Comparison of ENCODE assay signal across 18 cellular contexts in the genomic region with DNA sequence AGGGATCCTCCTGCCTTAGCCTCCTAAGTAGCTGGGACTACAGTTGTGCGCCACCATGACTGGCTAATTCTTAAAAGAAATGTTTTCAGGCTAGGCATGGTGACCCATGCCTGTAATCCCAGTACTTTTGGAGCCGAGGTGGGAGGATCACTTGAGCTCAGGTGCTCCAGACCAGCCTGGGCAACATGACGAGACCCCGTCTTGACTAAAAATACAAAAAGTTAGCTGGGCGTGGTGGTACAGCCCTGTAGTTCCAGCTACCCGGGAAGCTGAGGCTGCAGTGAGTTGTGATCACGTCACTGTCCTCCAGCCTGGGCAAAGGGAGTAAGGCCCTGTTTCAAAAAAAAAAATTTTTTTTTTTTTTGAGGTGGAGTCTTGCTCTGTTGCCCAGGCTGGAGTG.
DNase-seq lines count a peak whose midpoint lies in the region; ATAC-seq and TF ChIP-seq lines count a peak whose summit lies in the region.
"Had no signal": no experiment of that assay in that cellular context is flagged by ENCODE, and none has a peak within 500 bp of the region (broad histone marks: within the 10 kb centered on the region; RNA-seq: fewer than 3 reads in every experiment).

No MANE protein-coding gene starts in this region.

- ATAC-seq in body of pancreas = no peak
- ATAC-seq in naive thymus-derived CD4-positive, alpha-beta T cell = no peak
- ATAC-seq: activated T-cell treated with anti-CD3 and anti-CD28 coated beads, Interleukin-2, amount 50 U/mL, for 72 hours had no signal

- 90 to 96% methylated on average over 7 of the region's 7 CpGs for WGBS in endodermal cell (ENCODE audit: insufficient coverage in 1 of 2, insufficient read length in 1 of 2), 2 experiments
- 76 to 79% methylated on average over 7 of the region's 7 CpGs for WGBS in tibial nerve, 2 donors
- WGBS in body of pancreas, 2 donors = 98 to 99% methylated on average over 7 of the region's 7 CpGs

- TF ChIP-seq EP300 in tibial nerve (IDR thresholded peaks at IDR 0.05) = no peak

- no peaks in the 10 kb centered on the region for H3K9me3 Mint-ChIP-seq in endodermal cell
- no peaks in the 10 kb centered on the region for H3K9me3 Mint-ChIP-seq in nephron
- no peaks in the 10 kb centered on the region for H3K9me3 Mint-ChIP-seq in naive thymus-derived CD4-positive, alpha-beta T cell
- H3K9me3 Mint-ChIP-seq: activated T-cell treated with anti-CD3 and anti-CD28 coated beads, Interleukin-2, amount 50 U/mL, for 72 hours; immature natural killer cell had no signal

- no peaks in the 10 kb centered on the region for H3K27me3 ChIP-seq in Peyer's patch
- H3K27me3 ChIP-seq in endodermal cell (ENCODE audit: control insufficient read depth, insufficient read depth, low read length, poor library complexity, severe bottlenecking) = no peaks in the 10 kb centered on the region
- no peaks in the 10 kb centered on the region for H3K27me3 ChIP-seq in tibial nerve
- no peaks in the 10 kb centered on the region for H3K27me3 ChIP-seq in body of pancreas
- no peaks in the 10 kb centered on the region for H3K27me3 ChIP-seq in naive thymus-derived CD4-positive, alpha-beta T cell (ENCODE audit: control insufficient read depth in 2 of 2, insufficient read depth in 2 of 2, low read length in 2 of 2)
- H3K27me3 ChIP-seq: testis had no signal

- H3K4me3 ChIP-seq in Peyer's patch = no peak overlapping the region
- no peak overlapping the region for H3K4me3 ChIP-seq in endodermal cell (ENCODE audit: low read length)
- no peak overlapping the region for H3K4me3 ChIP-seq in tibial nerve
- H3K4me3 ChIP-seq in body of pancreas = no peak overlapping the region
- H3K4me3 ChIP-seq in naive thymus-derived CD4-positive, alpha-beta T cell (ENCODE audit: low read length) = no peak overlapping the region
- H3K4me3 ChIP-seq: testis had no signal

- peaks cover 17% of the 10 kb centered on the region for H3K4me1 Mint-ChIP-seq in endodermal cell
- peaks cover 69% of the 10 kb centered on the region for H3K4me1 Mint-ChIP-seq in nephron
- H3K4me1 Mint-ChIP-seq in naive thymus-derived CD4-positive, alpha-beta T cell = peaks cover under 1 to 7% (median 3%) of the 10 kb centered on the region in 7 donors

- CTCF ChIA-PET in naive thymus-derived CD4-positive, alpha-beta T cell (lab: Charles Lee) = interaction anchor here (0.6 kb wide), 1 partner anchor 415 kb away, joined by 4 read pairs; no protein-coding TSS in a partner anchor

- POLR2A ChIA-PET in naive thymus-derived CD4-positive, alpha-beta T cell (lab: Charles Lee) = interaction anchor here (0.6 kb wide), 1 partner anchor 123 kb away, joined by 3 read pairs; no protein-coding TSS in a partner anchor

- no peak overlapping the region for H3K27ac ChIP-seq in Peyer's patch
- no peak overlapping the region for H3K27ac ChIP-seq in endodermal cell (ENCODE audit: low read depth, low read length)
- peak overlapping the region in 3 of 4 donors; percentile 21 to 38 (median 23) for H3K27ac ChIP-seq in tibial nerve
- peak overlapping the region in 1 of 4 donors; percentile 39 for H3K27ac ChIP-seq in body of pancreas
- H3K27ac ChIP-seq in naive thymus-derived CD4-positive, alpha-beta T cell (ENCODE audit: low read depth, low read length) = no peak overlapping the region
- H3K27ac ChIP-seq: KMS-11, testis had no signal

- H3K4me3 Mint-ChIP-seq in endodermal cell (no peak overlapping the region), nephron (no peak overlapping the region)
- no peak overlapping the region for H3K4me3 Mint-ChIP-seq in naive thymus-derived CD4-positive, alpha-beta T cell
- H3K4me3 Mint-ChIP-seq: activated T-cell treated with anti-CD3 and anti-CD28 coated beads, Interleukin-2, amount 50 U/mL, for 72 hours; B cell; immature natural killer cell had no signal

- intact Hi-C loops in body of pancreas (cut with DNase I) = no loop called here
- intact Hi-C loops in naive thymus-derived CD4-positive, alpha-beta T cell (cut with micrococcal nuclease) = no loop called here

- peaks cover 0 to 49% (median 5%) of the 10 kb centered on the region in 4 donors for H3K4me1 ChIP-seq in Peyer's patch
- no peaks in the 10 kb centered on the region for H3K4me1 ChIP-seq in endodermal cell (ENCODE audit: control insufficient read depth, insufficient read depth, low read length)
- H3K4me1 ChIP-seq in tibial nerve = peaks cover 0 to 50% (median 13%) of the 10 kb centered on the region in 4 donors
- peaks cover 24% of the 10 kb centered on the region for H3K4me1 ChIP-seq in body of pancreas
- no peaks in the 10 kb centered on the region for H3K4me1 ChIP-seq in naive thymus-derived CD4-positive, alpha-beta T cell (ENCODE audit: control insufficient read depth in 2 of 2, insufficient read depth in 2 of 2, low read length in 2 of 2)

- H3K9ac ChIP-seq in endodermal cell (ENCODE audit: extremely low read depth, low read length, poor library complexity, severe bottlenecking) = no peak overlapping the region
- H3K9ac ChIP-seq: KMS-11 had no signal

- TF ChIP-seq POLR2A in Peyer's patch (IDR thresholded peaks at IDR 0.05) (no peak), tibial nerve (IDR thresholded peaks at IDR 0.05) (no peak), body of pancreas (IDR thresholded peaks at IDR 0.05) (no peak)

- H3K27ac Mint-ChIP-seq in endodermal cell (no peak overlapping the region), nephron (peak overlapping the region; percentile 97 to 99 (median 99))
- H3K27ac Mint-ChIP-seq in naive thymus-derived CD4-positive, alpha-beta T cell = no peak overlapping the region
- H3K27ac Mint-ChIP-seq: activated T-cell treated with anti-CD3 and anti-CD28 coated beads, Interleukin-2, amount 50 U/mL, for 72 hours; B cell; immature natural killer cell had no signal

- DNase-seq in Peyer's patch = peak in 2 of 3 donors; percentile 15 to 31
- peak; percentile 39 for DNase-seq in endodermal cell
- DNase-seq in tibial nerve (ENCODE audit: low spot score in 2 of 2) = no peak
- no peak for DNase-seq in body of pancreas
- no peak for DNase-seq in NCI-H748 treated with DMSO at 0.1 percent for 48 hours (lab: John Stamatoyannopoulos, UW)
- DNase-seq in naive thymus-derived CD4-positive, alpha-beta T cell = no peak
- DNase-seq: activated CD4-positive, alpha-beta T cell treated with anti-CD3 and anti-CD28 coated beads for 1 hour; activated naive CD4-positive, alpha-beta T cell treated with anti-CD3 and anti-CD28 coated beads, Interleukin-2, amount 50 U/mL, for 16 hours; activated T-cell treated with anti-CD3 and anti-CD28 coated beads, Interleukin-2, amount 50 U/mL, for 72 hours; COR-L47; immature natural killer cell; NCI-H187; NCI-H69; SHP77 had no signal

- TF ChIP-seq CTCF in Peyer's patch (IDR thresholded peaks at IDR 0.05) (no peak), endodermal cell (conservative IDR thresholded peaks at IDR 0.05) (no peak), nephron (IDR thresholded peaks at IDR 0.05; ENCODE audit: unreplicated experiment in 3 of 3) (no peak), tibial nerve (IDR thresholded peaks at IDR 0.05) (no peak), body of pancreas (IDR thresholded peaks at IDR 0.05) (no peak)

- H3K36me3 ChIP-seq in Peyer's patch (no peaks in the 10 kb centered on the region), endodermal cell (ENCODE audit: control insufficient read depth, insufficient read depth, low read length) (no peaks in the 10 kb centered on the region), tibial nerve (no peaks in the 10 kb centered on the region), body of pancreas (replicated peaks in 1 of 2; ENCODE audit: insufficient read depth in 1 of 2, low read depth in 2 of 2) (no peaks in the 10 kb centered on the region)
- no peaks in the 10 kb centered on the region for H3K36me3 ChIP-seq in naive thymus-derived CD4-positive, alpha-beta T cell (ENCODE audit: control insufficient read depth in 2 of 3, insufficient read depth in 3 of 3, low read length in 3 of 3)

- H3K27me3 Mint-ChIP-seq in endodermal cell (ENCODE audit: insufficient read depth) (no peaks in the 10 kb centered on the region), nephron (ENCODE audit: low read depth) (peaks cover 7% of the 10 kb centered on the region)
- H3K27me3 Mint-ChIP-seq in naive thymus-derived CD4-positive, alpha-beta T cell = peaks cover 0 to 3% (median 0%) of the 10 kb centered on the region in 5 donors
- H3K27me3 Mint-ChIP-seq: B cell had no signal

- peaks cover 9% of the 10 kb centered on the region for H3K36me3 Mint-ChIP-seq in endodermal cell (ENCODE audit: low read depth)
- no peaks in the 10 kb centered on the region for H3K36me3 Mint-ChIP-seq in nephron (ENCODE audit: low read depth)
- no peaks in the 10 kb centered on the region for H3K36me3 Mint-ChIP-seq in naive thymus-derived CD4-positive, alpha-beta T cell
- H3K36me3 Mint-ChIP-seq: immature natural killer cell had no signal

- H3K9me3 ChIP-seq in Peyer's patch = no peaks in the 10 kb centered on the region
- H3K9me3 ChIP-seq in endodermal cell (ENCODE audit: control insufficient read depth, low read length) = no peaks in the 10 kb centered on the region
- H3K9me3 ChIP-seq in tibial nerve = no peaks in the 10 kb centered on the region
- H3K9me3 ChIP-seq in body of pancreas = no peaks in the 10 kb centered on the region
- no peaks in the 10 kb centered on the region for H3K9me3 ChIP-seq in naive thymus-derived CD4-positive, alpha-beta T cell (ENCODE audit: control insufficient read depth in 2 of 3, low read length in 3 of 3)
- H3K9me3 ChIP-seq: testis had no signal

Comparison
In these comparisons a context has a peak if more than half of its experiments do, and no peak if none do; other contexts are left out.
1. DNase-seq: peak in Peyer's patch (2 of 3) and endodermal cell (single experiment); none in tibial nerve (0 of 2), body of pancreas (0 of 4), NCI-H748 treated with DMSO at 0.1 percent for 48 hours (single experiment) and naive thymus-derived CD4-positive, alpha-beta T cell (0 of 9).
2. H3K27ac ChIP-seq: peak in tibial nerve (3 of 4); none in Peyer's patch (0 of 4), endodermal cell (single experiment) and naive thymus-derived CD4-positive, alpha-beta T cell (single experiment).
3. H3K27ac Mint-ChIP-seq: peak in nephron (3 of 3); none in endodermal cell (single experiment) and naive thymus-derived CD4-positive, alpha-beta T cell (0 of 9).